ENCODE assay signal across 29 cellular contexts in the genomic region with DNA sequence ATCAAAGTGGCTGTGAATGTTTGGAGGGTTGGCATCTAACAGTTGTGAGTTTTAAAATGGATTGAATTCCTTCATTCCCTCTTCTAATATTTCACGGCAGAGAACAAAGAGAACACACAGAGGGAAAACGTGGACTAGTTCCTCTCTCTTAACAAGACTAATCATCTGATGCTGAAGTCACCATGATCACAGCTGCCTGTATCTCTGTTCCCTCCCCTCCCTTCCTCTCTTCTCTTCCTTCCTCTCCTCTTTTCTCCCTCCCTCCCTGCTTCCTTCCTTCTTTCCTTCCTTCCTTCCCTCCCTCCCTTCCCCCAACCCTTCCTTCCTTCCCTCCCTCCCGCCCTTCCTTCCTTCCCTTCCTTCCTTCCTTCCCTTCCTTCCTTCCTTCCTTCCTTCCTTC. TPM values are rescaled to one million over a fixed set of nuclear protein-coding genes. Genes with fewer than 3 reads are reported as not detected.
A peak's percentile ranks its signal among the peaks of the same experiment; 100 is the strongest.
DNase-seq lines count a peak whose midpoint lies in the region; ATAC-seq, FAIRE-seq and TF ChIP-seq lines count a peak whose summit lies in the region.
"Had no signal": no experiment of that assay in that cellular context is flagged by ENCODE, and none has a peak within 500 bp of the region (broad histone marks: within the 10 kb centered on the region; RNA-seq: fewer than 3 reads in every experiment).

No MANE protein-coding gene starts in this region.

- DNase-seq in HTR-8/SVneo (ENCODE audit: insufficient read length, low spot score) (no peak), H1 (ENCODE audit: low read depth in 1 of 2, low spot score in 2 of 2) (no peak), memory B cell (ENCODE audit: low spot score in 2 of 2) (no peak), urothelium cell line (ENCODE audit: low spot score) (no peak), immature natural killer cell (no peak), esophagus muscularis mucosa (ENCODE audit: extremely low spot score) (no peak)
- DNase-seq: AML-193; CD4-positive, alpha-beta T cell; COR-L47; DMS53; IMR-90; KG1; MG63; NCI-H1105 treated with DMSO at 0.1 percent for 48 hours; NCI-H1930; NCI-H446; NCI-H524 treated with DMSO at 0.1 percent for 48 hours; NCI-H774; SIG-M5; SK-N-SH had no signal

- no peak overlapping the region for H2BK15ac ChIP-seq in H1 (ENCODE audit: low read length)

- no peak overlapping the region for H3K9ac ChIP-seq in H1 (replicated peaks in 1 of 4; ENCODE audit: extremely low read depth in 1 of 4, low read depth in 3 of 4, low read length in 3 of 4)
- H3K9ac ChIP-seq: BLaER1 treated with 17β-estradiol and CSF1 and Interleukin-3, amounts not matched to agents 10 nM and 100 nM; SK-N-SH had no signal

- H4K91ac ChIP-seq in H1 (replicated peaks; ENCODE audit: insufficient read length, low read length), result peak overlapping the region; percentile 85

- H3K79me1 ChIP-seq in H1 (ENCODE audit: low read depth, low read length), result no peaks in the 10 kb centered on the region

- H3K23ac ChIP-seq in H1 (ENCODE audit: insufficient read length), result no peak overlapping the region

- H3K27me3 Mint-ChIP-seq in memory B cell, result peaks cover 6% of the 10 kb centered on the region
- peaks cover 3 to 12% (median 4%) of the 10 kb centered on the region in 3 donors for H3K27me3 Mint-ChIP-seq in immature natural killer cell (ENCODE audit: low read depth in 3 of 3)

- no peak for TF ChIP-seq RAD21 in H1 (IDR thresholded peaks at IDR 0.05 in 1 of 2, conservative IDR thresholded peaks at IDR 0.05 in 1 of 2; ENCODE audit: low read depth in 2 of 2, low read length in 2 of 2)

- H3K4me3 Mint-ChIP-seq in memory B cell (no peak overlapping the region), immature natural killer cell (no peak overlapping the region)
- H3K4me3 Mint-ChIP-seq: CD4-positive, alpha-beta T cell had no signal

- H3K36me3 ChIP-seq in H1 (ENCODE audit: control insufficient read depth in 2 of 4, insufficient read depth in 4 of 4, low read length in 3 of 4) (no peaks in the 10 kb centered on the region), esophagus muscularis mucosa (no peaks in the 10 kb centered on the region)
- H3K36me3 ChIP-seq: BLaER1 treated with 17β-estradiol and CSF1 and Interleukin-3, amounts not matched to agents 10 nM and 100 nM; HAP-1; MG63 had no signal

- peak overlapping the region; percentile 98; the same call in 1 of the 2 replicates for H2AK5ac ChIP-seq in H1 (ENCODE audit: low read depth, low read length)

- H2AFZ ChIP-seq in H1 (ENCODE audit: low read length), result no peak overlapping the region; the same call in 1 of the 2 replicates

- H3K27me3 ChIP-seq in H1 (replicated peaks in 1 of 4; ENCODE audit: control insufficient read depth in 3 of 4, extremely low read depth in 1 of 4, insufficient read depth in 3 of 4, low read length in 3 of 4) (no peaks in the 10 kb centered on the region), esophagus muscularis mucosa (peaks cover 0 to 11% (median 2%) of the 10 kb centered on the region in 4 donors)
- H3K27me3 ChIP-seq: BLaER1 treated with 17β-estradiol and CSF1 and Interleukin-3, amounts not matched to agents 10 nM and 100 nM; MG63 had no signal

- no peak overlapping the region for H4K8ac ChIP-seq in H1 (ENCODE audit: extremely low read depth, insufficient read depth, low read length)

- POLR2A ChIA-PET in H1 (lab: Charles Lee; ENCODE audit: partially characterized antibody), result interaction anchor here (0.6 to 1.4 kb wide), 4 partner anchors 8 to 582 kb away, joined by 3 read pairs; no protein-coding TSS in a partner anchor

- no peaks in the 10 kb centered on the region for H4K20me1 ChIP-seq in H1 (replicated peaks in 1 of 2; ENCODE audit: control insufficient read depth in 1 of 2, insufficient read depth in 2 of 2, low read length in 2 of 2)
- H4K20me1 ChIP-seq: BLaER1 treated with 17β-estradiol and CSF1 and Interleukin-3, amounts not matched to agents 10 nM and 100 nM had no signal

- no peak overlapping the region for H3K56ac ChIP-seq in H1 (replicated peaks; ENCODE audit: insufficient read length, low read depth, low read length)

- H3K4me2 ChIP-seq in H1 (ENCODE audit: insufficient read depth in 1 of 2, low read depth in 2 of 2, low read length in 2 of 2), result peak overlapping the region in 1 of 2 experiments; percentile 55; a peak in 1 of 4 replicates
- H3K4me2 ChIP-seq: BLaER1 treated with 17β-estradiol and CSF1 and Interleukin-3, amounts not matched to agents 10 nM and 100 nM; SK-N-SH had no signal

- no peak for ATAC-seq in memory B cell (ENCODE audit: low read depth)
- no peak for ATAC-seq in HG02623 (IDR thresholded peaks at IDR 0.05; ENCODE audit: unreplicated experiment)

- H3K36me3 Mint-ChIP-seq in memory B cell (peaks cover 3% of the 10 kb centered on the region), immature natural killer cell (no peaks in the 10 kb centered on the region)

- peak overlapping the region; percentile 95 for H2BK12ac ChIP-seq in H1 (ENCODE audit: low read depth, low read length)

- FAIRE-seq in HTR-8/SVneo (lab: Jason Lieb, UNC), result peak; percentile 9
- FAIRE-seq in H1 (lab: Jason Lieb, UNC), result no peak
- peak; percentile 30 for FAIRE-seq in urothelium cell line (lab: Jason Lieb, UNC)
- FAIRE-seq: A204.1, GM18507, RCC 7860 had no signal

- TF ChIP-seq POLR2A in H1 (IDR thresholded peaks at IDR 0.05; ENCODE audit: control extremely low read depth in 1 of 2, low read depth in 2 of 2, low read length in 2 of 2) (no peak), esophagus muscularis mucosa (IDR thresholded peaks at IDR 0.05; ENCODE audit: low read depth) (no peak)

- intact Hi-C loops in esophagus muscularis mucosa (cut with DNase I), result loop anchor here (10.0 kb wide), 1 partner anchor 350 kb away; no protein-coding TSS in a partner anchor

- H3K9me3 Mint-ChIP-seq in memory B cell (peaks cover 9% of the 10 kb centered on the region), immature natural killer cell (peaks cover 0 to 11% (median 3%) of the 10 kb centered on the region in 6 donors)

- peak overlapping the region; percentile 41 for H4K5ac ChIP-seq in H1 (ENCODE audit: insufficient read length, low read depth, low read length)

- H2BK5ac ChIP-seq in H1 (ENCODE audit: low read depth, low read length), result peak overlapping the region; percentile 98; the same call in 1 of the 2 replicates

- CTCF ChIA-PET in H1 (lab: Charles Lee; ENCODE audit: partially characterized antibody), result interaction anchor here (0.9 to 1.5 kb wide), 3 partner anchors 10 to 48 kb away, joined by 3 to 4 read pairs (median 3); a partner anchor contains a TSS

- H3K4me3 ChIP-seq in H1 (ENCODE audit: extremely low read depth in 1 of 4, insufficient read depth in 2 of 4, low read depth in 3 of 4, low read length in 4 of 4), result no peak overlapping the region
- H3K4me3 ChIP-seq in esophagus muscularis mucosa, result no peak overlapping the region
- H3K4me3 ChIP-seq: BLaER1 treated with 17β-estradiol and CSF1 and Interleukin-3, amounts not matched to agents 10 nM and 100 nM; HAP-1; MG63 had no signal

- no peak for TF ChIP-seq EP300 in H1 (IDR thresholded peaks at IDR 0.05; ENCODE audit: borderline replicate concordance in 1 of 2, low read depth in 2 of 2, low read length in 2 of 2)
- no peak for TF ChIP-seq EP300 in esophagus muscularis mucosa (IDR thresholded peaks at IDR 0.05)

- peaks cover 5% of the 10 kb centered on the region for H3K4me1 Mint-ChIP-seq in memory B cell
- H3K4me1 Mint-ChIP-seq in immature natural killer cell, result no peaks in the 10 kb centered on the region

- no peaks in the 10 kb centered on the region for H3K79me2 ChIP-seq in H1 (ENCODE audit: control insufficient read depth in 1 of 2, insufficient read depth in 2 of 2, low read length in 2 of 2)

- H3K9me3 ChIP-seq in H1 (ENCODE audit: insufficient read depth in 2 of 2, low read depth in 1 of 2, low read length in 1 of 2), result peaks cover 6 to 12% of the 10 kb centered on the region in 2 experiments
- H3K9me3 ChIP-seq in esophagus muscularis mucosa, result no peaks in the 10 kb centered on the region
- H3K9me3 ChIP-seq: HAP-1, SK-N-SH had no signal

- peak overlapping the region; percentile 33; the same call in 1 of the 2 replicates for H3K27ac ChIP-seq in H1 (ENCODE audit: low read depth, low read length)
- H3K27ac ChIP-seq in esophagus muscularis mucosa (replicated peaks in 1 of 4), result no peak overlapping the region
- H3K27ac ChIP-seq: BLaER1 treated with 17β-estradiol and CSF1 and Interleukin-3, amounts not matched to agents 10 nM and 100 nM had no signal

- peak overlapping the region; percentile 92 for H2BK20ac ChIP-seq in H1 (ENCODE audit: low read length)

- H3K27ac Mint-ChIP-seq in memory B cell (peak overlapping the region; percentile 50), immature natural killer cell (no peak overlapping the region)
- H3K27ac Mint-ChIP-seq: CD4-positive, alpha-beta T cell had no signal

- peaks cover 6 to 18% (median 13%) of the 10 kb centered on the region in 4 experiments; a peak in 6 of 7 replicates for H3K4me1 ChIP-seq in H1 (replicated peaks in 1 of 4; ENCODE audit: control insufficient read depth in 3 of 4, insufficient read depth in 4 of 4, low read length in 3 of 4)
- no peaks in the 10 kb centered on the region for H3K4me1 ChIP-seq in esophagus muscularis mucosa
- H3K4me1 ChIP-seq: BLaER1 treated with 17β-estradiol and CSF1 and Interleukin-3, amounts not matched to agents 10 nM and 100 nM; HAP-1 had no signal

- 23 to 92% methylated on average over 1 to 3 of the region's 3 CpGs for WGBS in H1 (ENCODE audit: extremely low coverage in 1 of 2, insufficient coverage in 1 of 2, insufficient read length in 1 of 2, insufficient replicate concordance in 2 of 2, low coverage in 1 of 2, low lambda C conversion rate in 2 of 2, missing lambda C conversion rate in 1 of 2), 2 experiments
- WGBS in esophagus muscularis mucosa, result 38% methylated on average over 3 of the region's 3 CpGs

- H3K14ac ChIP-seq in H1 (ENCODE audit: insufficient read length), result no peak overlapping the region

- TF ChIP-seq CTCF in H1 (IDR thresholded peaks at IDR 0.05; ENCODE audit: control extremely low read depth in 1 of 3, insufficient read depth in 1 of 3, low read depth in 1 of 3, low read length in 3 of 3) (no peak), esophagus muscularis mucosa (IDR thresholded peaks at IDR 0.05) (no peak)

- peaks cover 5% of the 10 kb centered on the region; the same call in 1 of the 2 replicates for H3K23me2 ChIP-seq in H1 (ENCODE audit: low read depth, low read length)

- H3K18ac ChIP-seq in H1 (ENCODE audit: extremely low read depth, low read length), result peak overlapping the region; percentile 97; the same call in 1 of the 2 replicates

- peak overlapping the region; percentile 85 for H2BK120ac ChIP-seq in H1 (replicated peaks; ENCODE audit: low read depth, low read length)

- no peak overlapping the region for H3K4ac ChIP-seq in H1 (replicated peaks; ENCODE audit: insufficient read length, low read depth, low read length)

RNA-seq across cellular contexts. Expression of a gene that starts 10.0 kb away (rescaled TPM):
- total RNA-seq in H1 (2021; fragmentation: NEBNext Ultra II Directional; extraction: Animal tissue kit (Norgen Biotek cat#: 25700)), result not detected in 2 replicates
- polyA plus RNA-seq in H1 (2011; rRNA removed) (not detected in 2 replicates), immature natural killer cell (not detected)
- not detected for polyA plus RNA-seq in H1 (2011; cell fraction: cytosol; rRNA removed)
- polyA plus RNA-seq in H1 (2011; cell fraction: nucleus; rRNA removed), result 0.09 TPM
- not detected in 4 replicates for polyA plus RNA-seq in H1 (2012, experiment 1 of 2)
- polyA plus RNA-seq in H1 (2012, experiment 2 of 2), result not detected
- polyA plus RNA-seq in H1 (2013, experiment 1 of 2), result not detected
- not detected for polyA plus RNA-seq in H1 (2013, experiment 2 of 2)
- not detected in 2 replicates for polyA minus RNA-seq in H1 (2011; rRNA and poly(A)+ RNA removed)
- polyA minus RNA-seq in H1 (2011; cell fraction: cytosol; rRNA and poly(A)+ RNA removed), result not detected
- polyA minus RNA-seq in H1 (2011; cell fraction: nucleus; rRNA and poly(A)+ RNA removed), result not detected
- not detected for total RNA-seq in esophagus muscularis mucosa
- total RNA-seq: CD4-positive, alpha-beta T cell; Daoy; G401; HT-29; IMR-90 had no signal
- polyA plus RNA-seq: IMR-90, SK-N-SH had no signal

RNA-seq across cellular contexts. Expression of a gene that starts 47.0 kb away (rescaled TPM):
- 7.1 and 8.6 TPM in 2 replicates for total RNA-seq in H1 (2021; fragmentation: NEBNext Ultra II Directional; extraction: Animal tissue kit (Norgen Biotek cat#: 25700))
- polyA plus RNA-seq in H1 (2011; rRNA removed) (4.8 and 6.9 TPM in 2 replicates), immature natural killer cell (not detected)
- 4.2 TPM for polyA plus RNA-seq in H1 (2011; cell fraction: cytosol; rRNA removed)
- 7.7 TPM for polyA plus RNA-seq in H1 (2011; cell fraction: nucleus; rRNA removed)
- 6.2 to 7.5 TPM (median 7.1 TPM) in 4 replicates for polyA plus RNA-seq in H1 (2012, experiment 1 of 2)
- polyA plus RNA-seq in H1 (2012, experiment 2 of 2), result 5.9 TPM
- polyA plus RNA-seq in H1 (2013, experiment 1 of 2), result 5.1 TPM
- 4.7 TPM for polyA plus RNA-seq in H1 (2013, experiment 2 of 2)
- 3.8 and 4.1 TPM in 2 replicates for polyA minus RNA-seq in H1 (2011; rRNA and poly(A)+ RNA removed)
- 12.2 TPM for polyA minus RNA-seq in H1 (2011; cell fraction: cytosol; rRNA and poly(A)+ RNA removed)
- polyA minus RNA-seq in H1 (2011; cell fraction: nucleus; rRNA and poly(A)+ RNA removed), result 16.8 TPM
- total RNA-seq in esophagus muscularis mucosa, result 10 to 100 TPM in 2 of 4 donors, 1 to 10 TPM in 2; 5.4 to 13.8 (median 11.2) TPM
